In genomic region chr1:29447368-29447767, GRCh38 we compare ENCODE assay signal across 26 cellular contexts.
"Had no signal": no experiment of that assay in that cellular context is flagged by ENCODE, and none has a peak within 500 bp of the region (broad histone marks: within the 10 kb centered on the region; RNA-seq: fewer than 3 reads in every experiment).

No MANE protein-coding gene starts in this region.

- H3K36me3 ChIP-seq: stomach, suprapubic skin, thoracic aorta, thyroid gland, tibial artery, tibial nerve, transverse colon, upper lobe of left lung, upper lobe of right lung, uterus, vagina had no signal

- H3K4me3 ChIP-seq: stomach, suprapubic skin, testis, thoracic aorta, thyroid gland, tibial artery, tibial nerve, transverse colon, upper lobe of left lung, upper lobe of right lung, uterus, vagina had no signal

- DNase-seq: stimulated activated CD4-positive, alpha-beta T cell treated with anti-CD3 and anti-CD28 coated beads, Interleukin-2, amount 100 ng/mL, for 48 hours; stimulated activated CD4-positive, alpha-beta T cell treated with anti-CD3 and anti-CD28 coated beads, Interleukin-4, amount 100 ng/mL, for 1 hour; stimulated activated CD4-positive, alpha-beta T cell treated with anti-CD3 and anti-CD28 coated beads, Interleukin-4, amount 100 ng/mL, for 24 hours; stimulated activated CD4-positive, alpha-beta T cell treated with anti-CD3 and anti-CD28 coated beads, Interleukin-4, amount 100 ng/mL, for 4 hours; stimulated activated CD8-positive, alpha-beta memory T cell treated with anti-CD3 and anti-CD28 coated beads, Interleukin-4, amount 100 ng/mL, for 48 hours; stimulated activated naive B cell treated with anti-CD40 and anti-IgM and Interleukin-4, amounts not matched to agents 10 μg/mL and 1 μg/mL and 100 μg/mL, for 72 hours; stimulated activated naive CD4-positive, alpha-beta T cell; stimulated activated naive CD4-positive, alpha-beta T cell treated with Interleukin-2 at 50 U/mL for 16 hours; stimulated activated naive CD8-positive, alpha-beta T cell treated with anti-CD3 and anti-CD28 coated beads, Interleukin-15, amount 100 ng/mL, for 72 hours; stimulated activated naive CD8-positive, alpha-beta T cell treated with anti-CD3 and anti-CD28 coated beads, Interleukin-15, Interleukin-2, amounts not matched to agents 100 U/mL and 50 U/mL, for 24 hours; stomach; substantia nigra; testis; thyroid gland; transverse colon; trophoblast cell; upper lobe of left lung; upper lobe of right lung; uterus had no signal

- H3K9me3 ChIP-seq: stomach, suprapubic skin, testis, thoracic aorta, thyroid gland, tibial artery, tibial nerve, transverse colon, upper lobe of left lung, upper lobe of right lung, uterus, vagina had no signal

- H3K27me3 ChIP-seq: testis, thyroid gland, upper lobe of left lung, uterus, vagina had no signal

- ATAC-seq: stimulated activated effector memory CD8-positive, alpha-beta T cell treated with anti-CD3 and anti-CD28 coated beads, Interleukin-12 subunit alpha, Interleukin-12 subunit beta, amount 100 ng/mL, for 72 hours; stimulated activated memory B cell treated with anti-CD40 and anti-IgM and Interleukin-4, amounts not matched to agents 10 μg/mL and 1 μg/mL and 100 μg/mL, for 72 hours; stimulated activated naive B cell treated with anti-CD40 and anti-IgM and Interleukin-4, amounts not matched to agents 10 μg/mL and 1 μg/mL and 100 μg/mL, for 72 hours; stimulated activated naive CD8-positive, alpha-beta T cell treated with anti-CD3 and anti-CD28 coated beads, Interleukin-15, amount 100 ng/mL, for 72 hours; stimulated activated naive CD8-positive, alpha-beta T cell treated with anti-CD3 and anti-CD28 coated beads, Interleukin-15, Interleukin-2, amounts not matched to agents 100 U/mL and 50 U/mL, for 24 hours; upper lobe of right lung had no signal

- H3K4me1 ChIP-seq: stomach, suprapubic skin, testis, thyroid gland, tibial artery, tibial nerve, transverse colon, upper lobe of right lung, uterus, vagina had no signal

- H3K27ac ChIP-seq: stomach, suprapubic skin, testis, thoracic aorta, thyroid gland, tibial artery, tibial nerve, transverse colon, upper lobe of left lung, upper lobe of right lung, uterus, vagina had no signal
